ENCODE assay signal across 13 cellular contexts in genomic region chr14:37623552-37623951, GRCh38. TPM values are rescaled to one million over a fixed set of nuclear protein-coding genes. Genes with fewer than 3 reads are reported as not detected.
A peak's percentile ranks its signal among the peaks of the same experiment; 100 is the strongest.
DNase-seq lines count a peak whose midpoint lies in the region; ATAC-seq and TF ChIP-seq lines count a peak whose summit lies in the region.
"Had no signal": no experiment of that assay in that cellular context is flagged by ENCODE, and none has a peak within 500 bp of the region (broad histone marks: within the 10 kb centered on the region; RNA-seq: fewer than 3 reads in every experiment).

No MANE protein-coding gene starts in this region.

- H3K27me3 Mint-ChIP-seq in activated T-cell treated with anti-CD3 and anti-CD28 coated beads, Interleukin-2, amount 50 U/mL, for 72 hours (ENCODE audit: low read depth): peaks cover 25% of the 10 kb centered on the region
- peaks cover 18% of the 10 kb centered on the region in 2 donors for H3K27me3 Mint-ChIP-seq in T-cell

- H3K36me3 Mint-ChIP-seq in activated T-cell treated with anti-CD3 and anti-CD28 coated beads, Interleukin-2, amount 50 U/mL, for 72 hours (ENCODE audit: insufficient read depth in 2 of 2): no peaks in the 10 kb centered on the region
- no peaks in the 10 kb centered on the region for H3K36me3 Mint-ChIP-seq in T-cell

- POLR2A ChIA-PET in T-cell (lab: Charles Lee): no interaction called here

- no peak for TF ChIP-seq CTCF in heart left ventricle (IDR thresholded peaks at IDR 0.05)

- no peaks in the 10 kb centered on the region for H3K4me1 Mint-ChIP-seq in activated T-cell treated with anti-CD3 and anti-CD28 coated beads, Interleukin-2, amount 50 U/mL, for 72 hours (ENCODE audit: low read depth)
- H3K4me1 Mint-ChIP-seq in T-cell: no peaks in the 10 kb centered on the region

- H3K27ac Mint-ChIP-seq in activated T-cell treated with anti-CD3 and anti-CD28 coated beads, Interleukin-2, amount 50 U/mL, for 72 hours: no peak overlapping the region
- no peak overlapping the region for H3K27ac Mint-ChIP-seq in T-cell

- peaks cover 8 to 62% (median 28%) of the 10 kb centered on the region in 9 donors for H3K27me3 ChIP-seq in heart left ventricle
- H3K27me3 ChIP-seq: upper lobe of left lung had no signal

- no peak overlapping the region for H3K4me3 Mint-ChIP-seq in activated T-cell treated with anti-CD3 and anti-CD28 coated beads, Interleukin-2, amount 50 U/mL, for 72 hours
- no peak overlapping the region for H3K4me3 Mint-ChIP-seq in T-cell

- ATAC-seq in heart left ventricle (no peak), GM18867 (IDR thresholded peaks at IDR 0.05; ENCODE audit: unreplicated experiment) (no peak), T-cell (replicated peaks in 1 of 4) (no peak)
- ATAC-seq in activated T-cell treated with anti-CD3 and anti-CD28 coated beads, Interleukin-2, amount 50 U/mL, for 72 hours (replicated peaks in 1 of 2): no peak
- ATAC-seq: body of pancreas had no signal

- H3K9me3 Mint-ChIP-seq in activated T-cell treated with anti-CD3 and anti-CD28 coated beads, Interleukin-2, amount 50 U/mL, for 72 hours: peaks cover 1 to 2% of the 10 kb centered on the region in 2 donors
- peaks cover 10 to 16% (median 10%) of the 10 kb centered on the region in 3 donors for H3K9me3 Mint-ChIP-seq in T-cell

- H3K4me3 ChIP-seq in heart left ventricle: no peak overlapping the region
- H3K4me3 ChIP-seq: body of pancreas, upper lobe of left lung had no signal

- WGBS in heart left ventricle, 4 donors: 26 to 44% (median 38%) methylated on average over 1 of the region's 1 CpG

- H3K9me3 ChIP-seq in heart left ventricle: peaks cover 0 to 5% (median 0%) of the 10 kb centered on the region in 12 donors
- H3K9me3 ChIP-seq: body of pancreas had no signal

- H3K36me3 ChIP-seq in heart left ventricle: no peaks in the 10 kb centered on the region
- H3K36me3 ChIP-seq: upper lobe of left lung had no signal

- peaks cover 0 to 8% (median 0%) of the 10 kb centered on the region in 12 donors for H3K4me1 ChIP-seq in heart left ventricle
- H3K4me1 ChIP-seq: body of pancreas had no signal

- TF ChIP-seq POLR2A in heart left ventricle (IDR thresholded peaks at IDR 0.05): no peak

- H3K27ac ChIP-seq in epithelial cell of prostate (peak overlapping the region; percentile 95), heart left ventricle (no peak overlapping the region)
- H3K27ac ChIP-seq: body of pancreas, upper lobe of left lung had no signal

- CTCF ChIA-PET in T-cell (lab: Charles Lee): no interaction called here

- DNase-seq in HCEC 1CT: peak; percentile 75
- peak; percentile 72 for DNase-seq in NCI-H69 (lab: John Stamatoyannopoulos, UW)
- peak; percentile 94 for DNase-seq in epithelial cell of prostate (ENCODE audit: low read depth, low spot score)
- DNase-seq in pulmonary artery endothelial cell (ENCODE audit: low read depth, low spot score): peak; percentile 53
- DNase-seq in heart left ventricle: no peak
- DNase-seq in activated T-cell treated with anti-CD3 and anti-CD28 coated beads, Interleukin-2, amount 50 U/mL, for 72 hours: no peak
- no peak for DNase-seq in T-cell
- DNase-seq: activated CD8-positive, alpha-beta memory T cell treated with anti-CD3 and anti-CD28 coated beads, Interleukin-2, amount 50 U/mL, for 48 hours; body of pancreas; MM.1S; retina; upper lobe of left lung had no signal

- intact Hi-C loops in heart left ventricle (cut with DNase I): no loop called here

RNA-seq across cellular contexts. Expression of gene TTC6, which starts 28.1 kb away (rescaled TPM):
- total RNA-seq in pulmonary artery endothelial cell: under 0.01 TPM in 1 of 2 replicates, not detected in the other
- total RNA-seq in heart left ventricle: not detected
- polyA plus RNA-seq in heart left ventricle: not detected
- not detected for total RNA-seq in activated T-cell treated with anti-CD3 and anti-CD28 coated beads, Interleukin-2, amount 50 U/mL, for 72 hours
- not detected for total RNA-seq in T-cell
- total RNA-seq: body of pancreas had no signal

RNA-seq across cellular contexts. Expression of gene FOXA1, which starts 28.5 kb away (rescaled TPM):
- total RNA-seq in pulmonary artery endothelial cell (0.07 TPM in 1 of 2 replicates, not detected in the other), heart left ventricle (not detected), T-cell (under 1 TPM in 4 of 5 donors, not detected in 1; 0.23 to 0.67 (median 0.57) TPM)
- polyA plus RNA-seq in heart left ventricle: not detected
- under 1 TPM; 0.17 to 0.97 TPM for total RNA-seq in activated T-cell treated with anti-CD3 and anti-CD28 coated beads, Interleukin-2, amount 50 U/mL, for 72 hours

Comparison
In these comparisons a context has a peak if more than half of its experiments do, and no peak if none do; other contexts are left out.
1. DNase-seq: peak in HCEC 1CT (single experiment), NCI-H69 (single experiment), epithelial cell of prostate (single experiment) and pulmonary artery endothelial cell (single experiment); none in heart left ventricle (0 of 5), activated T-cell treated with anti-CD3 and anti-CD28 coated beads, Interleukin-2, amount 50 U/mL, for 72 hours (0 of 2) and T-cell (0 of 34).